Comparison of ENCODE assay signal across 21 cellular contexts in the genomic region with DNA sequence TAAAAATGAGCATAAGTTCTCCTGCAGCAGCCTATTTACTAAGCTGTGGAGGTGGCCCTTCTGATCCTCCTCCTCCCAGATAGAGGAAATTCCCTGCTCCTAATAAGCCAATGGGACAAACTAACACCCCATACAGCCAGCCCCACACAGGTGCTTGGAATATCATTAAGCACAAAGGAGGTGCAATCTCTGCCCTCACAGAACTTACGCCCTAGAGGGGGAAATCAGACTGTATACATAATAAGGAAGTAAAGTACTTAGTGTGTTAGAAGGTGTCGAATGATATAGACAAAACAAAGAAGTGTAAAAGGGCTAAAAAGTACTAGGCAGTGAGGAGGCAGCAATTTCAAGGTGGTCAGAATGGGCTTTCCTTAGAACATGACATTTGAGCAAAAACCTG. TPM values are rescaled to one million over a fixed set of nuclear protein-coding genes. Genes with fewer than 3 reads are reported as not detected.
DNase-seq lines count a peak whose midpoint lies in the region; ATAC-seq, FAIRE-seq and TF ChIP-seq lines count a peak whose summit lies in the region.
"Had no signal": no experiment of that assay in that cellular context is flagged by ENCODE, and none has a peak within 500 bp of the region (broad histone marks: within the 10 kb centered on the region; RNA-seq: fewer than 3 reads in every experiment).

No MANE protein-coding gene starts in this region.

- H3K79me2 ChIP-seq in OCI-LY7 (ENCODE audit: insufficient read depth, low read depth, low read length), result no peaks in the 10 kb centered on the region
- no peaks in the 10 kb centered on the region for H3K79me2 ChIP-seq in mesendoderm (ENCODE audit: control insufficient read depth, insufficient read depth, low read length)

- H3K27me3 ChIP-seq in mesendoderm (ENCODE audit: insufficient read depth, low read length, poor library complexity), result peaks cover 2% of the 10 kb centered on the region

- TF ChIP-seq CTCF in OCI-LY7 (conservative IDR thresholded peaks at IDR 0.05; ENCODE audit: low read length) (no peak), nephron (IDR thresholded peaks at IDR 0.05; ENCODE audit: unreplicated experiment in 3 of 3) (no peak)

- H3K23ac ChIP-seq in mesendoderm (ENCODE audit: low read length), result no peak overlapping the region

- H3K4me1 ChIP-seq in OCI-LY7 (ENCODE audit: insufficient read depth, low read length, poor library complexity, severe bottlenecking) (peaks cover 49% of the 10 kb centered on the region), mesendoderm (ENCODE audit: control insufficient read depth, low read depth, low read length) (no peaks in the 10 kb centered on the region)

- ATAC-seq in GM18909 (IDR thresholded peaks at IDR 0.05; ENCODE audit: poor library complexity, unreplicated experiment) (peak; percentile 19), HG03064 (IDR thresholded peaks at IDR 0.05; ENCODE audit: low read depth, unreplicated experiment) (peak; percentile 23)

- H3K27me3 Mint-ChIP-seq in nephron (ENCODE audit: low read depth), result no peaks in the 10 kb centered on the region

- no peaks in the 10 kb centered on the region for H3K9me2 ChIP-seq in OCI-LY7 (ENCODE audit: insufficient read depth, low read length)

- POLR2A ChIA-PET in OCI-LY7 (lab: Charles Lee), result interaction anchor here (1.0 to 2.3 kb wide), 7 partner anchors 15 to 127 kb away, joined by 3 to 9 read pairs (median 5); no protein-coding TSS in a partner anchor

- peak overlapping the region; percentile 86 for H2AFZ ChIP-seq in OCI-LY7 (ENCODE audit: low read length)

- H3K4ac ChIP-seq in mesendoderm (ENCODE audit: low read depth, low read length), result no peak overlapping the region

- H3K36me3 Mint-ChIP-seq in nephron (ENCODE audit: low read depth), result no peaks in the 10 kb centered on the region
- H3K36me3 Mint-ChIP-seq: stimulated activated effector memory CD8-positive, alpha-beta T cell treated with anti-CD3 and anti-CD28 coated beads, Interleukin-12 subunit alpha, Interleukin-12 subunit beta, amount 100 ng/mL, for 72 hours had no signal

- no peak overlapping the region for H3K4me3 Mint-ChIP-seq in nephron
- H3K4me3 Mint-ChIP-seq: stimulated activated effector memory CD8-positive, alpha-beta T cell treated with anti-CD3 and anti-CD28 coated beads, Interleukin-12 subunit alpha, Interleukin-12 subunit beta, amount 100 ng/mL, for 72 hours had no signal

- no peaks in the 10 kb centered on the region for H3K79me1 ChIP-seq in mesendoderm (ENCODE audit: low read length)

- H3K4me3 ChIP-seq in OCI-LY7 (ENCODE audit: low read depth, low read length, poor library complexity, severe bottlenecking) (peak overlapping the region; percentile 47), mesendoderm (ENCODE audit: low read length) (no peak overlapping the region)

- H4K8ac ChIP-seq in mesendoderm (ENCODE audit: low read depth, low read length), result no peak overlapping the region

- FAIRE-seq in urothelium cell line (lab: Jason Lieb, UNC), result no peak
- FAIRE-seq: endometrium had no signal

- peaks cover 32% of the 10 kb centered on the region for H3K4me1 Mint-ChIP-seq in nephron
- H3K4me1 Mint-ChIP-seq: stimulated activated effector memory CD8-positive, alpha-beta T cell treated with anti-CD3 and anti-CD28 coated beads, Interleukin-12 subunit alpha, Interleukin-12 subunit beta, amount 100 ng/mL, for 72 hours had no signal

- H3K27ac ChIP-seq in OCI-LY7 (ENCODE audit: low read depth, low read length, poor library complexity, severe bottlenecking) (peak overlapping the region; percentile 96), mesendoderm (ENCODE audit: low read depth, low read length) (no peak overlapping the region)

- no peak overlapping the region for H2BK5ac ChIP-seq in mesendoderm (ENCODE audit: low read length)

- no peak overlapping the region for H2BK15ac ChIP-seq in mesendoderm (replicated peaks; ENCODE audit: low read depth)

- H3K9me3 ChIP-seq in OCI-LY7 (ENCODE audit: low read length), result peaks cover 7% of the 10 kb centered on the region; the same call in 1 of the 2 replicates

- intact Hi-C loops in OCI-LY7 (cut with micrococcal nuclease; ENCODE audit: unreplicated experiment), result loop anchor here (5.0 kb wide), 1 partner anchor 681 kb away; no protein-coding TSS in a partner anchor

- no peak overlapping the region for H2AK5ac ChIP-seq in mesendoderm (ENCODE audit: low read length)

- WGBS in mesendoderm (ENCODE audit: extremely low coverage, insufficient coverage, low lambda C conversion rate), result no CpG with 5 or more reads among the region's 2 CpGs

- no peak overlapping the region for H3K9ac ChIP-seq in mesendoderm (ENCODE audit: low read length)

- peak overlapping the region in 2 of 3 experiments; percentile 9 to 48 for H3K27ac Mint-ChIP-seq in nephron
- H3K27ac Mint-ChIP-seq: stimulated activated effector memory CD8-positive, alpha-beta T cell treated with anti-CD3 and anti-CD28 coated beads, Interleukin-12 subunit alpha, Interleukin-12 subunit beta, amount 100 ng/mL, for 72 hours had no signal

- CTCF ChIA-PET in OCI-LY7 (lab: Charles Lee; ENCODE audit: unreplicated experiment), result interaction anchor here (0.9 kb wide), 1 partner anchor 41 kb away, joined by 3 read pairs; no protein-coding TSS in a partner anchor

- H4K20me1 ChIP-seq in OCI-LY7 (ENCODE audit: insufficient read depth, low read length), result no peaks in the 10 kb centered on the region

- DNase-seq in OCI-LY7 (ENCODE audit: low spot score) (peak; percentile 61), urothelium cell line (ENCODE audit: low spot score) (no peak), mesendoderm (no peak), DMS79 (lab: John Stamatoyannopoulos, UW) (no peak), H4 (ENCODE audit: low spot score) (no peak)
- DNase-seq: activated CD4-positive, alpha-beta T cell treated with anti-CD3 and anti-CD28 coated beads, Interleukin-2, amount 50 U/mL, for 1 hour; activated T-cell treated with anti-CD3 and anti-CD28 coated beads, Interleukin-2, amount 50 U/mL, for 1 hour; central memory CD4-positive, alpha-beta T cell; NCI-H1092 treated with DMSO at 0.1 percent for 48 hours; NCI-H2171 treated with DMSO at 0.1 percent for 48 hours; SHP77; T-helper 9 cell had no signal

- H3K18ac ChIP-seq in mesendoderm (ENCODE audit: low read length), result no peak overlapping the region

- H3K56ac ChIP-seq in mesendoderm (ENCODE audit: low read length), result no peak overlapping the region

- peak overlapping the region; percentile 82 for H3K4me2 ChIP-seq in OCI-LY7 (ENCODE audit: low read length)
- no peak overlapping the region for H3K4me2 ChIP-seq in mesendoderm (ENCODE audit: low read length)

- no TSS peak for BruUV-seq in OCI-LY7 (replicated peaks; lab: Mats Ljungman, UMichigan)

- H4K5ac ChIP-seq in mesendoderm (ENCODE audit: low read length), result no peak overlapping the region

- H3K9me3 Mint-ChIP-seq in nephron, result no peaks in the 10 kb centered on the region
- H3K9me3 Mint-ChIP-seq: stimulated activated effector memory CD8-positive, alpha-beta T cell treated with anti-CD3 and anti-CD28 coated beads, Interleukin-12 subunit alpha, Interleukin-12 subunit beta, amount 100 ng/mL, for 72 hours had no signal

- no peak overlapping the region for H2BK120ac ChIP-seq in mesendoderm (ENCODE audit: low read depth, low read length)

- H3K36me3 ChIP-seq in OCI-LY7 (ENCODE audit: insufficient read depth, low read length) (peaks cover 4% of the 10 kb centered on the region; the same call in 1 of the 2 replicates), mesendoderm (ENCODE audit: control insufficient read depth, insufficient read depth, low read length) (no peaks in the 10 kb centered on the region)

RNA-seq across cellular contexts. Expression of a gene that starts 5.8 kb away (rescaled TPM):
- 1.8 TPM in 1 of 2 replicates, not detected in the other for total RNA-seq in OCI-LY7 (2014; rRNA removed; shearing (Covaris generic))
- not detected in 2 replicates for total RNA-seq in OCI-LY7 (2022)
- 0.24 TPM for polyA plus RNA-seq in mesendoderm (2013, experiment 1 of 2)
- polyA plus RNA-seq in mesendoderm (2013, experiment 2 of 2), result 0.32 TPM
- total RNA-seq in H4 (2014; rRNA removed; shearing (Covaris generic)), result not detected in 2 replicates
- total RNA-seq: fibroblast of villous mesenchyme, mesenteric fat pad, osteoblast, ureter had no signal

RNA-seq across cellular contexts. Expression of a gene that starts 16.8 kb away (rescaled TPM):
- not detected in 2 replicates for total RNA-seq in OCI-LY7 (2014; rRNA removed; shearing (Covaris generic))
- not detected in 2 replicates for total RNA-seq in OCI-LY7 (2022)
- polyA plus RNA-seq in mesendoderm (2013, experiment 1 of 2), result not detected
- not detected for polyA plus RNA-seq in mesendoderm (2013, experiment 2 of 2)
- total RNA-seq in H4 (2014; rRNA removed; shearing (Covaris generic)), result not detected in 2 replicates
- total RNA-seq: fibroblast of villous mesenchyme, mesenteric fat pad, osteoblast, ureter had no signal

RNA-seq across cellular contexts. Expression of a gene that starts 42.8 kb away (rescaled TPM):
- 435 and 488 TPM in 2 replicates for total RNA-seq in OCI-LY7 (2014; rRNA removed; shearing (Covaris generic))
- total RNA-seq in OCI-LY7 (2022), result 559 and 603 TPM in 2 replicates
- polyA plus RNA-seq in mesendoderm (2013, experiment 1 of 2), result not detected
- not detected for polyA plus RNA-seq in mesendoderm (2013, experiment 2 of 2)
- total RNA-seq in H4 (2014; rRNA removed; shearing (Covaris generic)), result not detected in 2 replicates
- total RNA-seq: fibroblast of villous mesenchyme, osteoblast had no signal

Comparison
In these comparisons a context has a peak if more than half of its experiments do, and no peak if none do; other contexts are left out.
1. RNA of a gene that starts 42.8 kb away (total RNA-seq): 435 to 603 TPM in OCI-LY7; not detected in H4; every median in the first group is over 100 times any median in the second.